Comparison of ENCODE assay signal across 34 cellular contexts in the genomic region with DNA sequence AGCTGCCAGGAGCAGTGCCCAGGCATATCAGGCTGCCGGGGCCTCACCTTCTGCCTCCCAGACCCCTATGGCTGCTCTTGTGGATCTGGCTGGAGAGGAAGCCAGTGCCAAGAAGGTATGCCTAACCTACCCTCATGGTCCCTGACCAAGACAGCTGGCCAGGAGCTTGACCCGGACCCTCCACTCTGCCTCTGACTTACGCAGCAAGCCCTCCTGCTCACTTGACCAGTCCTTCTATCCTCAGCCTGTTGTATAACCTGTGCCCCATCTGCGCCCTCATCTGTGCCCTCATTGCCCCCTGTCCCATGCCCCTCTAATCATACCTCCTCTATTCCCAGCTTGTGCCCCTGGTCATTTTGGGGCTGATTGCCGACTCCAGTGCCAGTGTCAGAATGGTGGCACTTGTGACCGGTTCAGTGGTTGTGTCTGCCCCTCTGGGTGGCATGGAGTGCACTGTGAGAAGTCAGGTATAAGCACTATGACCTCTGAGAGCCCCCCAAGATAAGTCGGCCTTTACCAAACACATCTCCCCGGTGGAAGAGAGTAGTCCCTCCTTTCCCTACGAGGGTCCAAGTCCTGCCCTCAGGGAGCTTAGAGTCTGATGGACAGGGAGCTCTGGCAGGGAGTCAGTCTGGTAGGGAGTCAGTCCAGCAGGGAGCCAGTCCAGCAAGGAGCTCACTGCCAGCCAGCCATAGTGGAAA. TPM values are rescaled to one million over a fixed set of nuclear protein-coding genes. Genes with fewer than 3 reads are reported as not detected.
"Had no signal": no experiment of that assay in that cellular context is flagged by ENCODE, and none has a peak within 500 bp of the region (broad histone marks: within the 10 kb centered on the region; RNA-seq: fewer than 3 reads in every experiment).

No MANE protein-coding gene starts in this region.

- H3K4me3 Mint-ChIP-seq: activated naive CD4-positive, alpha-beta T cell treated with anti-CD3 and anti-CD28 coated beads for 36 hours; activated naive CD8-positive, alpha-beta T cell treated with anti-CD3 and anti-CD28 coated beads for 36 hours; activated T-helper 1 cell treated with anti-CD3 and anti-CD28 coated beads, Interleukin-12 subunit alpha, Interleukin-12 subunit beta, Interleukin-2, Interleukin-4 antibody, amounts not matched to agents 30 ng/mL and 10 ng/mL and 1 ng/mL, durations not matched to agents 14 hours and 24 hours and 36 hours; endodermal cell; immature natural killer cell; nephron; stimulated activated naive CD8-positive, alpha-beta T cell treated with anti-CD3 and anti-CD28 coated beads, Interleukin-15, amount 100 ng/mL, for 72 hours; T-helper 1 cell treated with Interleukin-12 subunit alpha and Interleukin-12 subunit beta and Interleukin-4 antibody, amounts not matched to agents 30 μg/mL and 1 μg/mL, for 36 hours had no signal

- H3K4me1 ChIP-seq: foreskin keratinocyte had no signal

- H3K4me1 Mint-ChIP-seq: activated naive CD8-positive, alpha-beta T cell treated with anti-CD3 and anti-CD28 coated beads for 36 hours; immature natural killer cell; stimulated activated naive CD8-positive, alpha-beta T cell treated with anti-CD3 and anti-CD28 coated beads, Interleukin-15, amount 100 ng/mL, for 72 hours had no signal

- H3K27ac Mint-ChIP-seq: activated naive CD4-positive, alpha-beta T cell treated with anti-CD3 and anti-CD28 coated beads for 36 hours; activated naive CD8-positive, alpha-beta T cell treated with anti-CD3 and anti-CD28 coated beads for 36 hours; activated T-helper 1 cell treated with anti-CD3 and anti-CD28 coated beads, Interleukin-12 subunit alpha, Interleukin-12 subunit beta, Interleukin-2, Interleukin-4 antibody, amounts not matched to agents 30 ng/mL and 10 ng/mL and 1 ng/mL, durations not matched to agents 14 hours and 24 hours and 36 hours; endodermal cell; immature natural killer cell; nephron; T-helper 1 cell treated with Interleukin-12 subunit alpha and Interleukin-12 subunit beta and Interleukin-4 antibody, amounts not matched to agents 30 μg/mL and 1 μg/mL, for 36 hours had no signal

- H3K36me3 ChIP-seq: brain microvascular endothelial cell, neutrophil, ovary, prostate gland, WERI-Rb-1 had no signal

- DNase-seq: activated CD4-positive, alpha-beta T cell treated with anti-CD3 and anti-CD28 coated beads for 48 hours; activated CD4-positive, alpha-beta T cell treated with anti-CD3 and anti-CD28 coated beads, Interleukin-2, amount 50 U/mL, for 48 hours; activated CD8-positive, alpha-beta memory T cell treated with anti-CD3 and anti-CD28 coated beads for 24 hours; activated effector memory CD4-positive, alpha-beta T cell treated with anti-CD3 and anti-CD28 coated beads, Interleukin-2, amount 50 U/mL, for 16 hours; activated naive CD4-positive, alpha-beta T cell treated with anti-CD3 and anti-CD28 coated beads for 36 hours; activated naive CD8-positive, alpha-beta T cell treated with anti-CD3 and anti-CD28 coated beads for 36 hours; activated T-cell treated with anti-CD3 and anti-CD28 coated beads, Interleukin-2, amount 50 U/mL, for 1 hour; brain microvascular endothelial cell; endodermal cell; foreskin keratinocyte; heart left ventricle; hypothalamus; immature natural killer cell; ovary; retina; stimulated activated CD4-positive, alpha-beta T cell treated with anti-CD3 and anti-CD28 coated beads, Interleukin-15, amount 100 ng/mL, for 24 hours; stimulated activated naive CD8-positive, alpha-beta T cell treated with anti-CD3 and anti-CD28 coated beads, Interleukin-15, amount 100 ng/mL, for 72 hours; substantia nigra; SW 1271; T1000; WERI-Rb-1 had no signal

- H3K9me3 ChIP-seq: esophagus muscularis mucosa, heart left ventricle, neutrophil, ovary, prostate gland had no signal

- H3K27ac ChIP-seq: brain microvascular endothelial cell, esophagus muscularis mucosa, foreskin keratinocyte, heart left ventricle, neutrophil, ovary, prostate gland, WERI-Rb-1 had no signal

- H3K36me3 Mint-ChIP-seq: activated naive CD8-positive, alpha-beta T cell treated with anti-CD3 and anti-CD28 coated beads for 36 hours had no signal

- H3K4me3 ChIP-seq: esophagus muscularis mucosa, heart left ventricle, lung, ovary, prostate gland, smooth muscle cell had no signal

- ATAC-seq: activated CD4-positive, CD25-positive, alpha-beta regulatory T cell treated with anti-CD3 and anti-CD28 coated beads, Interleukin-2, amount 50 U/mL, for 24 hours; foreskin keratinocyte; heart left ventricle; stimulated activated naive CD8-positive, alpha-beta T cell treated with anti-CD3 and anti-CD28 coated beads, Interleukin-15, amount 100 ng/mL, for 72 hours had no signal

- H3K27me3 ChIP-seq: brain microvascular endothelial cell, esophagus muscularis mucosa, heart left ventricle, neutrophil, ovary had no signal

- H3K9me3 Mint-ChIP-seq: activated naive CD4-positive, alpha-beta T cell treated with anti-CD3 and anti-CD28 coated beads for 36 hours; activated naive CD8-positive, alpha-beta T cell treated with anti-CD3 and anti-CD28 coated beads for 36 hours; activated T-helper 1 cell treated with anti-CD3 and anti-CD28 coated beads, Interleukin-12 subunit alpha, Interleukin-12 subunit beta, Interleukin-2, Interleukin-4 antibody, amounts not matched to agents 30 ng/mL and 10 ng/mL and 1 ng/mL, durations not matched to agents 14 hours and 24 hours and 36 hours; endodermal cell; immature natural killer cell; nephron; stimulated activated naive CD8-positive, alpha-beta T cell treated with anti-CD3 and anti-CD28 coated beads, Interleukin-15, amount 100 ng/mL, for 72 hours; T-helper 1 cell treated with Interleukin-12 subunit alpha and Interleukin-12 subunit beta and Interleukin-4 antibody, amounts not matched to agents 30 μg/mL and 1 μg/mL, for 36 hours had no signal

- H3K27me3 Mint-ChIP-seq: activated naive CD8-positive, alpha-beta T cell treated with anti-CD3 and anti-CD28 coated beads for 36 hours had no signal

RNA-seq across cellular contexts. Expression of gene TIE1, which starts 6.8 kb away (rescaled TPM):
- total RNA-seq: activated naive CD4-positive, alpha-beta T cell treated with anti-CD3 and anti-CD28 coated beads for 36 hours; foreskin keratinocyte had no signal
- polyA plus RNA-seq: foreskin keratinocyte had no signal

RNA-seq across cellular contexts. Expression of gene C1orf210, which starts 22.2 kb away (rescaled TPM):
- total RNA-seq: activated naive CD4-positive, alpha-beta T cell treated with anti-CD3 and anti-CD28 coated beads for 36 hours; activated naive CD8-positive, alpha-beta T cell treated with anti-CD3 and anti-CD28 coated beads for 36 hours; activated T-helper 1 cell treated with anti-CD3 and anti-CD28 coated beads, Interleukin-12 subunit alpha, Interleukin-12 subunit beta, Interleukin-2, Interleukin-4 antibody, amounts not matched to agents 30 ng/mL and 10 ng/mL and 1 ng/mL, durations not matched to agents 14 hours and 24 hours and 36 hours; cardiac septum; esophagus muscularis mucosa; heart left ventricle had no signal
- polyA plus RNA-seq: heart left ventricle, immature natural killer cell, ovary had no signal

RNA-seq across cellular contexts. Expression of gene MPL, which starts 30.0 kb away (rescaled TPM):
- total RNA-seq: activated naive CD4-positive, alpha-beta T cell treated with anti-CD3 and anti-CD28 coated beads for 36 hours; activated naive CD8-positive, alpha-beta T cell treated with anti-CD3 and anti-CD28 coated beads for 36 hours; activated T-helper 1 cell treated with anti-CD3 and anti-CD28 coated beads, Interleukin-12 subunit alpha, Interleukin-12 subunit beta, Interleukin-2, Interleukin-4 antibody, amounts not matched to agents 30 ng/mL and 10 ng/mL and 1 ng/mL, durations not matched to agents 14 hours and 24 hours and 36 hours; astrocyte; foreskin keratinocyte; kidney epithelial cell; mucosa of gallbladder; prostate gland; smooth muscle cell had no signal
- polyA plus RNA-seq: foreskin keratinocyte, smooth muscle cell had no signal

RNA-seq across cellular contexts. Expression of gene TMEM125, which starts 37.8 kb away (rescaled TPM):
- total RNA-seq: activated T-helper 1 cell treated with anti-CD3 and anti-CD28 coated beads, Interleukin-12 subunit alpha, Interleukin-12 subunit beta, Interleukin-2, Interleukin-4 antibody, amounts not matched to agents 30 ng/mL and 10 ng/mL and 1 ng/mL, durations not matched to agents 14 hours and 24 hours and 36 hours; cardiac septum had no signal
